ENCODE assay signal across 8 cellular contexts in genomic region chr5:34656001-34656699, GRCh38. TPM values are rescaled to one million over a fixed set of nuclear protein-coding genes. Genes with fewer than 3 reads are reported as not detected.
DNase-seq lines count a peak whose midpoint lies in the region; ATAC-seq, FAIRE-seq and TF ChIP-seq lines count a peak whose summit lies in the region.

Gene RAI14, plus strand, starts transcription at chr5:34656328. Its CDS starts 30,592 bp downstream, at chr5:34686920.

- H3K4me3 ChIP-seq in GM12878 (peak within 1 kb of the TSS; percentile 62), right atrium auricular region (peak within 1 kb of the TSS; percentile 76 to 79), parathyroid adenoma (ENCODE audit: low read depth, low read length) (peak within 1 kb of the TSS; percentile 88)

- peaks cover 9 to 14% of the 10 kb centered on the region in 2 experiments for H3K27me3 ChIP-seq in GM12878 (replicated peaks in 1 of 2; ENCODE audit: control insufficient read depth in 2 of 2, insufficient read depth in 2 of 2, low read length in 1 of 2)
- no peaks in the 10 kb centered on the region for H3K27me3 ChIP-seq in right atrium auricular region
- H3K27me3 ChIP-seq in parathyroid adenoma (ENCODE audit: control insufficient read depth, insufficient read depth, low read length), result no peaks in the 10 kb centered on the region

- H3K27ac ChIP-seq in GM12878 (ENCODE audit: control insufficient read depth, insufficient read depth), result no peak within 1 kb of the TSS
- H3K27ac ChIP-seq in right atrium auricular region, result peak within 1 kb of the TSS; percentile 86 to 93
- peak within 1 kb of the TSS; percentile 78 for H3K27ac ChIP-seq in parathyroid adenoma

- H3K79me2 ChIP-seq in GM12878 (ENCODE audit: control insufficient read depth, insufficient read depth, low read length), result no peaks in the 10 kb centered on the region
- H3K79me2 ChIP-seq in parathyroid adenoma, result no peaks in the 10 kb centered on the region

- no peak for FAIRE-seq in GM12878 (lab: Jason Lieb, UNC)

- ATAC-seq in GM12878 (peak; percentile 22), HG03520 (IDR thresholded peaks at IDR 0.05; ENCODE audit: unreplicated experiment) (no peak)

- H3K36me3 ChIP-seq in GM12878 (ENCODE audit: control insufficient read depth in 2 of 2, insufficient read depth in 2 of 2, low read length in 1 of 2), result no peaks in the 10 kb centered on the region
- no peaks in the 10 kb centered on the region for H3K36me3 ChIP-seq in right atrium auricular region
- H3K36me3 ChIP-seq in parathyroid adenoma (ENCODE audit: control insufficient read depth, insufficient read depth, low read length), result no peaks in the 10 kb centered on the region

- no peak for TF ChIP-seq EP300 in GM12878 (IDR thresholded peaks at IDR 0.05; ENCODE audit: borderline replicate concordance in 1 of 2, control insufficient read depth in 1 of 2, low read depth in 2 of 2, low read length in 2 of 2)

- SMC1A ChIA-PET in GM12878 (lab: Charles Lee; ENCODE audit: uncharacterized antibody, unreplicated experiment), result no interaction called here

- H2AFZ ChIP-seq in GM12878 (ENCODE audit: control insufficient read depth, low read depth, low read length) (peak within 1 kb of the TSS; percentile 65), parathyroid adenoma (peak within 1 kb of the TSS; percentile 93)

- H4K20me1 ChIP-seq in GM12878 (ENCODE audit: control insufficient read depth, insufficient read depth), result no peaks in the 10 kb centered on the region

- BruUV-seq in GM12878 (replicated peaks; lab: Mats Ljungman, UMichigan), result no TSS peak

- CTCF ChIA-PET in HEK293T (lab: Yijun Ruan, JAX) (interaction anchor here (1.0 to 1.5 kb wide), 2 partner anchors 45 to 245 kb away, joined by 3 to 4 read pairs; no protein-coding TSS in a partner anchor), GM12878 (lab: Yijun Ruan, JAX) (no interaction called here)

- H3K4me1 ChIP-seq in GM12878 (ENCODE audit: control insufficient read depth, insufficient read depth, low read length) (no peaks in the 10 kb centered on the region), right atrium auricular region (peaks cover 0 to 25% of the 10 kb centered on the region in 2 donors), parathyroid adenoma (peaks cover 4% of the 10 kb centered on the region)

- intact Hi-C loops in GM12878 (cut with micrococcal nuclease; ENCODE audit: unreplicated experiment), result no loop called here

- H3K9me3 ChIP-seq in GM12878 (replicated peaks; ENCODE audit: control insufficient read depth, insufficient read depth, low read length) (no peaks in the 10 kb centered on the region), right atrium auricular region (no peaks in the 10 kb centered on the region), parathyroid adenoma (ENCODE audit: control insufficient read depth, low read length) (no peaks in the 10 kb centered on the region)

- H3K9ac ChIP-seq in GM12878 (ENCODE audit: control insufficient read depth, insufficient read depth, low read length) (no peak within 1 kb of the TSS; the same call in 1 of the 2 replicates), parathyroid adenoma (peak within 1 kb of the TSS; percentile 25)

- no peak for TF ChIP-seq RAD21 in GM12878 (IDR thresholded peaks at IDR 0.05; ENCODE audit: insufficient read depth, low read depth, low read length)

- no peak for TF ChIP-seq POLR2A in GM12878 (IDR thresholded peaks at IDR 0.05; ENCODE audit: low read depth, low read length)

- H3K4me2 ChIP-seq in GM12878 (ENCODE audit: control insufficient read depth, insufficient read depth) (peak within 1 kb of the TSS; percentile 72), parathyroid adenoma (ENCODE audit: low read length) (peak within 1 kb of the TSS; percentile 82)

- WGBS in GM12878 (ENCODE audit: insufficient coverage, insufficient replicate concordance, low lambda C conversion rate, missing lambda C conversion rate), result 2% methylated on average over 36 of the region's 79 CpGs

- in situ Hi-C loops in GM12878 (cut with MboI), result no loop called here

- DNase-seq in C1 segment of cervical spinal cord (lab: John Stamatoyannopoulos, UW) (peak; percentile 17 to 85 (median 62)), HEK293T (ENCODE audit: extremely low spot score) (peak; percentile 74), RKO (ENCODE audit: low spot score) (peak; percentile 82), GM12878 (ENCODE audit: low read depth, low spot score) (no peak), right atrium auricular region (ENCODE audit: low spot score) (peak; percentile 80), DMS79 treated with DMSO at 0.1 percent for 48 hours (lab: John Stamatoyannopoulos, UW) (no peak)

- TF ChIP-seq CTCF in GM12878 (IDR thresholded peaks at IDR 0.05 in 2 of 3, conservative IDR thresholded peaks at IDR 0.05 in 1 of 3; ENCODE audit: control insufficient read depth in 2 of 3, extremely low read depth in 1 of 3, insufficient read depth in 1 of 3, low read depth in 3 of 3, low read length in 3 of 3) (no peak), right atrium auricular region (IDR thresholded peaks at IDR 0.05) (peak in 1 of 2 donors; percentile 37), parathyroid adenoma (IDR thresholded peaks at IDR 0.05) (no peak)

- RAD21 ChIA-PET in GM12878 (lab: Charles Lee; ENCODE audit: unreplicated experiment), result no interaction called here

- POLR2A ChIA-PET in HEK293T (lab: Yijun Ruan, JAX), result interaction anchor here (0.7 to 1.4 kb wide), 6 partner anchors 10 to 259 kb away, joined by 3 read pairs; partner anchors contain the start of genes BRIX1 and RAD1
- POLR2A ChIA-PET in GM12878 (lab: Charles Lee), result no interaction called here

TF ChIP-seq in HEK293T, 16 proteins besides CTCF, POLR2A, EP300 and RAD21:
- TF ChIP-seq FOXM1 (IDR thresholded peaks at IDR 0.05; ENCODE audit: borderline replicate concordance) (peak; percentile 61; the same call in 1 of the 2 replicates), L3MBTL2 (conservative IDR thresholded peaks at IDR 0.05) (peak; percentile 42; the same call in 1 of the 2 replicates), ZNF384 (IDR thresholded peaks at IDR 0.05) (no peak)

TF ChIP-seq in GM12878, 131 proteins besides CTCF, POLR2A, EP300 and RAD21:
- TF ChIP-seq EGR1 (IDR thresholded peaks at IDR 0.05; ENCODE audit: borderline replicate concordance in 1 of 2, low read depth in 2 of 2, low read length in 2 of 2) (peak in 1 of 2 experiments; percentile 39; a peak in 1 of 3 replicates), CEBPB (IDR thresholded peaks at IDR 0.05; ENCODE audit: borderline replicate concordance in 1 of 2, low read depth in 2 of 2, low read length in 2 of 2) (no peak), GATAD2B (conservative IDR thresholded peaks at IDR 0.05; ENCODE audit: low read depth) (no peak), TBL1XR1 (IDR thresholded peaks at IDR 0.05; ENCODE audit: low read depth, low read length) (no peak), IKZF1 (conservative IDR thresholded peaks at IDR 0.05) (0 out of 2 replicates have a peak, but pooled peaks have one; percentile 16)

RNA-seq across cellular contexts. Expression of gene RAI14, which starts in this region (rescaled TPM):
- total RNA-seq in GM12878 (2013; cell fraction: nucleolus; rRNA removed), result not detected in 2 replicates
- total RNA-seq in GM12878 (2014; rRNA removed) (1.3 and 1.4 TPM in 2 replicates), GM12878 (2014; rRNA removed; fragmentation: Illumina TruSeq; extraction: Trizol) (1.7 and 1.9 TPM in 2 replicates), GM12878 (2021) (2.5 and 3.3 TPM in 2 replicates), right atrium auricular region (10 to 100 TPM; 14.0 to 21.3 TPM)
- polyA plus RNA-seq in GM12878 (2011; ENCODE audit: low read depth), result 0.85 TPM
- polyA plus RNA-seq in GM12878 (2011; rRNA removed) (0.06 and 0.18 TPM in 2 replicates), GM12878 (2014; fragmentation: Illumina TruSeq; extraction: Trizol) (2.1 and 2.8 TPM in 2 replicates), GM12878 (2014; fragmentation: Nextera tagmentation; extraction: Ambion mirVana) (1 to 10 TPM in 1 of 2 experiments, under 1 TPM in 1; 0.60 to 1.1 TPM), GM12878 (2014; rRNA removed) (2.3 TPM in 2 replicates), GM12878 (2016; fragmentation: Nextera tagmentation; extraction: Ambion mirVana) (1 to 10 TPM; 3.5 to 4.6 TPM)
- polyA plus RNA-seq in GM12878 (2011; cell fraction: cytosol; rRNA removed), result 0.04 TPM in 1 of 2 replicates, not detected in the other
- polyA plus RNA-seq in GM12878 (2011; cell fraction: nucleus; rRNA removed), result 0.16 TPM in 1 of 2 replicates, not detected in the other
- 0.93 and 1.5 TPM in 2 replicates for polyA plus RNA-seq in GM12878 (2012)
- not detected in 2 replicates for polyA minus RNA-seq in GM12878 (2011; rRNA and poly(A)+ RNA removed)
- not detected in 2 replicates for polyA minus RNA-seq in GM12878 (2011; cell fraction: cytosol; rRNA and poly(A)+ RNA removed)
- not detected in 2 replicates for polyA minus RNA-seq in GM12878 (2011; cell fraction: nucleus; rRNA and poly(A)+ RNA removed)

Comparison
In these comparisons a context has a peak if more than half of its experiments do, and no peak if none do; other contexts are left out.
1. DNase-seq: peak in C1 segment of cervical spinal cord (14 of 14), HEK293T (single experiment), RKO (single experiment) and right atrium auricular region (single experiment); none in GM12878 (single experiment) and DMS79 treated with DMSO at 0.1 percent for 48 hours (single experiment).
2. Peak in every context shown above with its lines, with median percentiles within 50 percentile points of each other: H3K4me3 ChIP-seq.